In the genomic region with DNA sequence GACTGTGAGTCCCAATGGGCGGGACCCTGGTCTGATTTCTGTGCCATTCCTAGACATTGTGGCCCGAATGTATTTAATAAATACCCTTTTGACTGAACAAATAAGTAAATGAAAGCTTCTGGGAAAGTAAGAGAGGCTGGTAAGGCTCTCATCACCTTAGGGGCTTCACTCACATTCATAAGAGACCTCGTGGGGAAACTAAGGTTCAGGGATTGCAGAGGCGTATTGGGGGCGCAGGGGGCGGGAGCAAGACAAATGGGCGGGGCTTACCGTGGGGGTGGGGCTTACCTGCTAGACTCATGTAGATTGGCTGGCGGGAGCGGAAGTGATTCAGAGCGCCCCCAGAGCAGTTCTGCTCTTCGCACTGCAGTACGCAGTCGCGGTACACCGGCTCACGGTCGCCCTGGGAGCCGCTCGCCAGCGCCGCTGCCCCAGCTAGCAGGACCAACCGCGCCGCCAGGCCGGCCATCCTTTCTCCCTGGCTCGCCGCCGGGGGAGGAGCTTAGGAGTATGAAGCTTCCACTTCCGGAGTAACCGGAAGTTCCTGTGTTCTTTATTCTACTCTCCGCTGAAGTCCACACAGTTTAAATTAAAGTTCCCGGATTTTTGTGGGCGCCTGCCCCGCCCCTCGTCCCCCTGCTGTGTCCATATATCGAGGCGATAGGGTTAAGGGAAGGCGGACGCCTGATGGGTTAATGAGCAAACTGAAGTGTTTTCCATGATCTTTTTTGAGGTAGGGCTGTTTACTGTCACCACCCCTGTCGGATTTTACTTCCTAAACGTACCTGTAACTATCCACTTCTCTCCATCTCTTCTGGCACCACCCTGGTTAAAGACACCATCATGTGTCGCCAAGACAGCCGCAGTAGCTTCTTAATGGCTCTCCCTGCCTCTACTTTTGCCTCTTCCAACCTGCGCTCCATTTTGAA, we compare ENCODE assay signal across 1 cellular context.
TF ChIP-seq lines count a peak whose summit lies in the region.

A gene with protein sequence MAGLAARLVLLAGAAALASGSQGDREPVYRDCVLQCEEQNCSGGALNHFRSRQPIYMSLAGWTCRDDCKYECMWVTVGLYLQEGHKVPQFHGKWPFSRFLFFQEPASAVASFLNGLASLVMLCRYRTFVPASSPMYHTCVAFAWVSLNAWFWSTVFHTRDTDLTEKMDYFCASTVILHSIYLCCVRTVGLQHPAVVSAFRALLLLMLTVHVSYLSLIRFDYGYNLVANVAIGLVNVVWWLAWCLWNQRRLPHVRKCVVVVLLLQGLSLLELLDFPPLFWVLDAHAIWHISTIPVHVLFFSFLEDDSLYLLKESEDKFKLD (minus strand): TSS at position 512 of the 929 bp plus-strand sequence. CDS start 43 bp downstream, at position 469.

TF ChIP-seq in HepG2, 621 proteins besides CTCF, POLR2A, EP300 and RAD21 (continued from another document and continues in another):
- TF ChIP-seq, protein P1, sequence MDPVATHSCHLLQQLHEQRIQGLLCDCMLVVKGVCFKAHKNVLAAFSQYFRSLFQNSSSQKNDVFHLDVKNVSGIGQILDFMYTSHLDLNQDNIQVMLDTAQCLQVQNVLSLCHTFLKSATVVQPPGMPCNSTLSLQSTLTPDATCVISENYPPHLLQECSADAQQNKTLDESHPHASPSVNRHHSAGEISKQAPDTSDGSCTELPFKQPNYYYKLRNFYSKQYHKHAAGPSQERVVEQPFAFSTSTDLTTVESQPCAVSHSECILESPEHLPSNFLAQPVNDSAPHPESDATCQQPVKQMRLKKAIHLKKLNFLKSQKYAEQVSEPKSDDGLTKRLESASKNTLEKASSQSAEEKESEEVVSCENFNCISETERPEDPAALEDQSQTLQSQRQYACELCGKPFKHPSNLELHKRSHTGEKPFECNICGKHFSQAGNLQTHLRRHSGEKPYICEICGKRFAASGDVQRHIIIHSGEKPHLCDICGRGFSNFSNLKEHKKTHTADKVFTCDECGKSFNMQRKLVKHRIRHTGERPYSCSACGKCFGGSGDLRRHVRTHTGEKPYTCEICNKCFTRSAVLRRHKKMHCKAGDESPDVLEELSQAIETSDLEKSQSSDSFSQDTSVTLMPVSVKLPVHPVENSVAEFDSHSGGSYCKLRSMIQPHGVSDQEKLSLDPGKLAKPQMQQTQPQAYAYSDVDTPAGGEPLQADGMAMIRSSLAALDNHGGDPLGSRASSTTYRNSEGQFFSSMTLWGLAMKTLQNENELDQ (CRISPR knock-in tag; IDR thresholded peaks at IDR 0.05; ENCODE audit: borderline replicate concordance): no peak
- peak; percentile 94 for TF ChIP-seq ZSCAN12 (CRISPR knock-in tag; IDR thresholded peaks at IDR 0.05)
- TF ChIP-seq NPAS2 (CRISPR knock-in tag; IDR thresholded peaks at IDR 0.05; ENCODE audit: borderline replicate concordance): no peak
- TF ChIP-seq SMYD3 (CRISPR knock-in tag; IDR thresholded peaks at IDR 0.05): peak; percentile 57; the same call in 1 of the 2 replicates
- TF ChIP-seq, protein P2, sequence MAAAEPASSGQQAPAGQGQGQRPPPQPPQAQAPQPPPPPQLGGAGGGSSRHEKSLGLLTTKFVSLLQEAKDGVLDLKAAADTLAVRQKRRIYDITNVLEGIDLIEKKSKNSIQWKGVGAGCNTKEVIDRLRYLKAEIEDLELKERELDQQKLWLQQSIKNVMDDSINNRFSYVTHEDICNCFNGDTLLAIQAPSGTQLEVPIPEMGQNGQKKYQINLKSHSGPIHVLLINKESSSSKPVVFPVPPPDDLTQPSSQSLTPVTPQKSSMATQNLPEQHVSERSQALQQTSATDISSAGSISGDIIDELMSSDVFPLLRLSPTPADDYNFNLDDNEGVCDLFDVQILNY (CRISPR knock-in tag; conservative IDR thresholded peaks at IDR 0.05): no peak
- TF ChIP-seq TEAD2 (CRISPR knock-in tag; IDR thresholded peaks at IDR 0.05): peak; percentile 67; the same call in 1 of the 2 replicates
- no peak for TF ChIP-seq ZBTB20 (CRISPR knock-in tag; IDR thresholded peaks at IDR 0.05; ENCODE audit: borderline replicate concordance, low read depth)
- peak; percentile 60; the same call in 1 of the 2 replicates for TF ChIP-seq TARDBP (CRISPR knock-in tag; IDR thresholded peaks at IDR 0.05)
- TF ChIP-seq, protein P3, sequence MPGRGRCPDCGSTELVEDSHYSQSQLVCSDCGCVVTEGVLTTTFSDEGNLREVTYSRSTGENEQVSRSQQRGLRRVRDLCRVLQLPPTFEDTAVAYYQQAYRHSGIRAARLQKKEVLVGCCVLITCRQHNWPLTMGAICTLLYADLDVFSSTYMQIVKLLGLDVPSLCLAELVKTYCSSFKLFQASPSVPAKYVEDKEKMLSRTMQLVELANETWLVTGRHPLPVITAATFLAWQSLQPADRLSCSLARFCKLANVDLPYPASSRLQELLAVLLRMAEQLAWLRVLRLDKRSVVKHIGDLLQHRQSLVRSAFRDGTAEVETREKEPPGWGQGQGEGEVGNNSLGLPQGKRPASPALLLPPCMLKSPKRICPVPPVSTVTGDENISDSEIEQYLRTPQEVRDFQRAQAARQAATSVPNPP (CRISPR knock-in tag; IDR thresholded peaks at IDR 0.05): 0 out of 2 replicates have a peak, but pooled peaks have one; percentile 39
- 0 out of 2 replicates have a peak, but pooled peaks have one; percentile 33 for TF ChIP-seq HES4 (CRISPR knock-in tag; IDR thresholded peaks at IDR 0.05; ENCODE audit: borderline replicate concordance)
- TF ChIP-seq NR3C1 (CRISPR knock-in tag; IDR thresholded peaks at IDR 0.05): no peak
- TF ChIP-seq RFXAP (CRISPR knock-in tag; IDR thresholded peaks at IDR 0.05; ENCODE audit: borderline replicate concordance): peak; percentile 71
- TF ChIP-seq, protein P4, sequence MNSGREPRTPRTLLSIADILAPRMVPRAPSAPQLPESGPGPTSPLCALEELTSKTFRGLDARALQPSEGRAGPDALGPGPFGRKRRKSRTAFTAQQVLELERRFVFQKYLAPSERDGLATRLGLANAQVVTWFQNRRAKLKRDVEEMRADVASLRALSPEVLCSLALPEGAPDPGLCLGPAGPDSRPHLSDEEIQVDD (CRISPR knock-in tag; IDR thresholded peaks at IDR 0.05; ENCODE audit: borderline replicate concordance): no peak
- no peak for TF ChIP-seq SCMH1 (CRISPR knock-in tag; IDR thresholded peaks at IDR 0.05; ENCODE audit: borderline replicate concordance)
- TF ChIP-seq, protein P5, sequence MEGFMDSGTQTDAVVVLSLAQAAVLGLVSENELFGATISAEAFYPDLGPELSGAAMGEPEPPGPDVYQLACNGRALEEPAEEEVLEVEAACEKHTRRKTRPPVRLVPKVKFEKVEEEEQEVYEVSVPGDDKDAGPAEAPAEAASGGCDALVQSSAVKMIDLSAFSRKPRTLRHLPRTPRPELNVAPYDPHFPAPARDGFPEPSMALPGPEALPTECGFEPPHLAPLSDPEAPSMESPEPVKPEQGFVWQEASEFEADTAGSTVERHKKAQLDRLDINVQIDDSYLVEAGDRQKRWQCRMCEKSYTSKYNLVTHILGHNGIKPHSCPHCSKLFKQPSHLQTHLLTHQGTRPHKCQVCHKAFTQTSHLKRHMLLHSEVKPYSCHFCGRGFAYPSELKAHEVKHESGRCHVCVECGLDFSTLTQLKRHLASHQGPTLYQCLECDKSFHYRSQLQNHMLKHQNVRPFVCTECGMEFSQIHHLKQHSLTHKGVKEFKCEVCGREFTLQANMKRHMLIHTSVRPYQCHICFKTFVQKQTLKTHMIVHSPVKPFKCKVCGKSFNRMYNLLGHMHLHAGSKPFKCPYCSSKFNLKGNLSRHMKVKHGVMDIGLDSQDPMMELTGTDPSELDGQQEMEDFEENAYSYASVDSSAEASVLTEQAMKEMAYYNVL (CRISPR knock-in tag; IDR thresholded peaks at IDR 0.05; ENCODE audit: borderline replicate concordance): no peak
- TF ChIP-seq FOXK1 (CRISPR knock-in tag; IDR thresholded peaks at IDR 0.05; ENCODE audit: borderline replicate concordance, low read depth): peak; percentile 82
- peak; percentile 78; the same call in 1 of the 2 replicates for TF ChIP-seq ZNF790 (CRISPR knock-in tag; IDR thresholded peaks at IDR 0.05; ENCODE audit: borderline replicate concordance)
- TF ChIP-seq ZBTB7B (CRISPR knock-in tag; IDR thresholded peaks at IDR 0.05): no peak; the same call in 1 of the 2 replicates
- no peak for TF ChIP-seq PHF5A (CRISPR knock-in tag; IDR thresholded peaks at IDR 0.05; ENCODE audit: low read depth, unreplicated experiment)
- TF ChIP-seq STAT5B (CRISPR knock-in tag; IDR thresholded peaks at IDR 0.05): no peak
- TF ChIP-seq SPEN (CRISPR knock-in tag; IDR thresholded peaks at IDR 0.05; ENCODE audit: low read depth): peak; percentile 61
- TF ChIP-seq NFATC3 (CRISPR knock-in tag; IDR thresholded peaks at IDR 0.05): no peak
- TF ChIP-seq ZNF30 (CRISPR knock-in tag; IDR thresholded peaks at IDR 0.05): no peak
- no peak for TF ChIP-seq ZNF549 (CRISPR knock-in tag; IDR thresholded peaks at IDR 0.05)
- TF ChIP-seq SP4 (CRISPR knock-in tag; IDR thresholded peaks at IDR 0.05): peak; percentile 78
- TF ChIP-seq, protein P6, sequence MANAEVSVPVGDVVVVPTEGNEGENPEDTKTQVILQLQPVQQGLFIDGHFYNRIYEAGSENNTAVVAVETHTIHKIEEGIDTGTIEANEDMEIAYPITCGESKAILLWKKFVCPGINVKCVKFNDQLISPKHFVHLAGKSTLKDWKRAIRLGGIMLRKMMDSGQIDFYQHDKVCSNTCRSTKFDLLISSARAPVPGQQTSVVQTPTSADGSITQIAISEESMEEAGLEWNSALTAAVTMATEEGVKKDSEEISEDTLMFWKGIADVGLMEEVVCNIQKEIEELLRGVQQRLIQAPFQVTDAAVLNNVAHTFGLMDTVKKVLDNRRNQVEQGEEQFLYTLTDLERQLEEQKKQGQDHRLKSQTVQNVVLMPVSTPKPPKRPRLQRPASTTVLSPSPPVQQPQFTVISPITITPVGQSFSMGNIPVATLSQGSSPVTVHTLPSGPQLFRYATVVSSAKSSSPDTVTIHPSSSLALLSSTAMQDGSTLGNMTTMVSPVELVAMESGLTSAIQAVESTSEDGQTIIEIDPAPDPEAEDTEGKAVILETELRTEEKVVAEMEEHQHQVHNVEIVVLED (CRISPR knock-in tag; IDR thresholded peaks at IDR 0.05; ENCODE audit: borderline replicate concordance): no peak
- TF ChIP-seq ZFAT (CRISPR knock-in tag; conservative IDR thresholded peaks at IDR 0.05): no peak
- TF ChIP-seq ZFP1 (CRISPR knock-in tag; IDR thresholded peaks at IDR 0.05): no peak; the same call in 1 of the 2 replicates
- TF ChIP-seq, protein P7, sequence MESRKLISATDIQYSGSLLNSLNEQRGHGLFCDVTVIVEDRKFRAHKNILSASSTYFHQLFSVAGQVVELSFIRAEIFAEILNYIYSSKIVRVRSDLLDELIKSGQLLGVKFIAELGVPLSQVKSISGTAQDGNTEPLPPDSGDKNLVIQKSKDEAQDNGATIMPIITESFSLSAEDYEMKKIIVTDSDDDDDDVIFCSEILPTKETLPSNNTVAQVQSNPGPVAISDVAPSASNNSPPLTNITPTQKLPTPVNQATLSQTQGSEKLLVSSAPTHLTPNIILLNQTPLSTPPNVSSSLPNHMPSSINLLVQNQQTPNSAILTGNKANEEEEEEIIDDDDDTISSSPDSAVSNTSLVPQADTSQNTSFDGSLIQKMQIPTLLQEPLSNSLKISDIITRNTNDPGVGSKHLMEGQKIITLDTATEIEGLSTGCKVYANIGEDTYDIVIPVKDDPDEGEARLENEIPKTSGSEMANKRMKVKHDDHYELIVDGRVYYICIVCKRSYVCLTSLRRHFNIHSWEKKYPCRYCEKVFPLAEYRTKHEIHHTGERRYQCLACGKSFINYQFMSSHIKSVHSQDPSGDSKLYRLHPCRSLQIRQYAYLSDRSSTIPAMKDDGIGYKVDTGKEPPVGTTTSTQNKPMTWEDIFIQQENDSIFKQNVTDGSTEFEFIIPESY (CRISPR knock-in tag; IDR thresholded peaks at IDR 0.05): no peak; the same call in 1 of the 2 replicates
- peak; percentile 57; the same call in 1 of the 2 replicates for TF ChIP-seq ZIK1 (CRISPR knock-in tag; IDR thresholded peaks at IDR 0.05; ENCODE audit: borderline replicate concordance, low read depth)
- TF ChIP-seq RNF2 (conservative IDR thresholded peaks at IDR 0.05; ENCODE audit: low read depth): no peak
- no peak for TF ChIP-seq ZSCAN22 (CRISPR knock-in tag; IDR thresholded peaks at IDR 0.05)
- TF ChIP-seq ZNF746 (CRISPR knock-in tag; IDR thresholded peaks at IDR 0.05): no peak; the same call in 1 of the 2 replicates
- TF ChIP-seq AHR (CRISPR knock-in tag; IDR thresholded peaks at IDR 0.05): peak; percentile 23; the same call in 1 of the 2 replicates
- no peak; the same call in 1 of the 2 replicates for TF ChIP-seq MEIS2 (CRISPR knock-in tag; IDR thresholded peaks at IDR 0.05)
- TF ChIP-seq HCFC1 (IDR thresholded peaks at IDR 0.05; ENCODE audit: low read depth, low read length): peak; percentile 54; the same call in 1 of the 2 replicates
- TF ChIP-seq, protein P8, sequence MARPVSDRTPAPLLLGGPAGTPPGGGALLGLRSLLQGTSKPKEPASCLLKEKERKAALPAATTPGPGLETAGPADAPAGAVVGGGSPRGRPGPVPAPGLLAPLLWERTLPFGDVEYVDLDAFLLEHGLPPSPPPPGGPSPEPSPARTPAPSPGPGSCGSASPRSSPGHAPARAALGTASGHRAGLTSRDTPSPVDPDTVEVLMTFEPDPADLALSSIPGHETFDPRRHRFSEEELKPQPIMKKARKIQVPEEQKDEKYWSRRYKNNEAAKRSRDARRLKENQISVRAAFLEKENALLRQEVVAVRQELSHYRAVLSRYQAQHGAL (CRISPR knock-in tag; IDR thresholded peaks at IDR 0.05; ENCODE audit: not compliant biosample characterization): no peak
- TF ChIP-seq GFI1 (CRISPR knock-in tag; IDR thresholded peaks at IDR 0.05; ENCODE audit: borderline replicate concordance): peak; percentile 21; the same call in 1 of the 2 replicates
- TF ChIP-seq ZNF180 (CRISPR knock-in tag; IDR thresholded peaks at IDR 0.05; ENCODE audit: borderline replicate concordance, low read depth): no peak
- no peak for TF ChIP-seq ZNF644 (CRISPR knock-in tag; IDR thresholded peaks at IDR 0.05; ENCODE audit: low read depth)
- TF ChIP-seq, protein P9, sequence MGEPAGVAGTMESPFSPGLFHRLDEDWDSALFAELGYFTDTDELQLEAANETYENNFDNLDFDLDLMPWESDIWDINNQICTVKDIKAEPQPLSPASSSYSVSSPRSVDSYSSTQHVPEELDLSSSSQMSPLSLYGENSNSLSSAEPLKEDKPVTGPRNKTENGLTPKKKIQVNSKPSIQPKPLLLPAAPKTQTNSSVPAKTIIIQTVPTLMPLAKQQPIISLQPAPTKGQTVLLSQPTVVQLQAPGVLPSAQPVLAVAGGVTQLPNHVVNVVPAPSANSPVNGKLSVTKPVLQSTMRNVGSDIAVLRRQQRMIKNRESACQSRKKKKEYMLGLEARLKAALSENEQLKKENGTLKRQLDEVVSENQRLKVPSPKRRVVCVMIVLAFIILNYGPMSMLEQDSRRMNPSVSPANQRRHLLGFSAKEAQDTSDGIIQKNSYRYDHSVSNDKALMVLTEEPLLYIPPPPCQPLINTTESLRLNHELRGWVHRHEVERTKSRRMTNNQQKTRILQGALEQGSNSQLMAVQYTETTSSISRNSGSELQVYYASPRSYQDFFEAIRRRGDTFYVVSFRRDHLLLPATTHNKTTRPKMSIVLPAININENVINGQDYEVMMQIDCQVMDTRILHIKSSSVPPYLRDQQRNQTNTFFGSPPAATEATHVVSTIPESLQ (CRISPR knock-in tag; conservative IDR thresholded peaks at IDR 0.05): no peak; the same call in 1 of the 2 replicates
- no peak for TF ChIP-seq EED (CRISPR knock-in tag; IDR thresholded peaks at IDR 0.05)
- TF ChIP-seq ZBTB38 (CRISPR knock-in tag; IDR thresholded peaks at IDR 0.05): peak; percentile 70; the same call in 1 of the 2 replicates
- TF ChIP-seq MATR3 (CRISPR knock-in tag; IDR thresholded peaks at IDR 0.05): no peak
- TF ChIP-seq SETDB1 (CRISPR knock-in tag; IDR thresholded peaks at IDR 0.05; ENCODE audit: borderline replicate concordance): no peak
- TF ChIP-seq ZSCAN29 (CRISPR knock-in tag; conservative IDR thresholded peaks at IDR 0.05): peak; percentile 91
- no peak for TF ChIP-seq ZNF343 (CRISPR knock-in tag; IDR thresholded peaks at IDR 0.05)
- peak; percentile 83 for TF ChIP-seq GABPA (IDR thresholded peaks at IDR 0.05; ENCODE audit: low read depth, low read length)
- peak; percentile 94 for TF ChIP-seq GABPA (CRISPR knock-in tag; IDR thresholded peaks at IDR 0.05; ENCODE audit: low read depth)
